ENCODE assay signal across 16 cellular contexts in genomic region chr5:137282216-137282615, GRCh38.
DNase-seq lines count a peak whose midpoint lies in the region; FAIRE-seq and TF ChIP-seq lines count a peak whose summit lies in the region.
"Had no signal": no experiment of that assay in that cellular context is flagged by ENCODE, and none has a peak within 500 bp of the region (broad histone marks: within the 10 kb centered on the region; RNA-seq: fewer than 3 reads in every experiment).

No MANE protein-coding gene starts in this region.

- H3K36me3 ChIP-seq in right atrium auricular region (no peaks in the 10 kb centered on the region), sigmoid colon (no peaks in the 10 kb centered on the region)
- H3K36me3 ChIP-seq: BLaER1 treated with 17β-estradiol and CSF1 and Interleukin-3, amounts not matched to agents 10 nM and 100 nM; HAP-1; ovary had no signal

- peaks cover 0 to 47% of the 10 kb centered on the region in 2 donors for H3K4me1 ChIP-seq in right atrium auricular region
- H3K4me1 ChIP-seq in sigmoid colon: peaks cover 0 to 9% (median 0%) of the 10 kb centered on the region in 4 donors
- H3K4me1 ChIP-seq: BLaER1 treated with 17β-estradiol and CSF1 and Interleukin-3, amounts not matched to agents 10 nM and 100 nM; HAP-1 had no signal

- 28 to 46% methylated on average over 5 of the region's 5 CpGs for WGBS in sigmoid colon, 2 donors

- H3K27me3 ChIP-seq in right atrium auricular region (no peaks in the 10 kb centered on the region), sigmoid colon (no peaks in the 10 kb centered on the region)
- H3K27me3 ChIP-seq: BLaER1 treated with 17β-estradiol and CSF1 and Interleukin-3, amounts not matched to agents 10 nM and 100 nM; ovary had no signal

- TF ChIP-seq POLR2A in sigmoid colon (IDR thresholded peaks at IDR 0.05): no peak

- peak overlapping the region; percentile 61 to 80 for H3K27ac ChIP-seq in right atrium auricular region
- H3K27ac ChIP-seq in sigmoid colon: no peak overlapping the region
- H3K27ac ChIP-seq: BLaER1 treated with 17β-estradiol and CSF1 and Interleukin-3, amounts not matched to agents 10 nM and 100 nM; ovary; SK-N-MC had no signal

- TF ChIP-seq EP300 in sigmoid colon (IDR thresholded peaks at IDR 0.05): no peak

- DNase-seq in AG10803 (ENCODE audit: low read depth): peak; percentile 48
- DNase-seq in HTR-8/SVneo (ENCODE audit: insufficient read length, low spot score): peak; percentile 10
- DNase-seq in amniotic epithelial cell (ENCODE audit: low read depth): peak; percentile 37
- no peak for DNase-seq in right atrium auricular region (ENCODE audit: low spot score)
- no peak for DNase-seq in ecto neural progenitor cell (ENCODE audit: low spot score)
- no peak for DNase-seq in AG08395 (ENCODE audit: low spot score)
- no peak for DNase-seq in sigmoid colon
- DNase-seq in DMS79 (lab: John Stamatoyannopoulos, UW): no peak
- DNase-seq: activated CD8-positive, alpha-beta memory T cell treated with anti-CD3 and anti-CD28 coated beads for 24 hours; activated effector memory CD4-positive, alpha-beta T cell treated with Interleukin-2 at 50 U/mL for 16 hours; aorta; NCI-H187 treated with DMSO at 0.1 percent for 48 hours; ovary had no signal

- intact Hi-C loops in sigmoid colon (cut with DNase I): no loop called here

- no peak overlapping the region for H3K4me3 ChIP-seq in AG10803 (ENCODE audit: low read length)
- no peak overlapping the region for H3K4me3 ChIP-seq in right atrium auricular region
- H3K4me3 ChIP-seq in sigmoid colon: no peak overlapping the region
- H3K4me3 ChIP-seq: BLaER1 treated with 17β-estradiol and CSF1 and Interleukin-3, amounts not matched to agents 10 nM and 100 nM; HAP-1; ovary; SK-N-MC had no signal

- H3K9me3 ChIP-seq in right atrium auricular region (no peaks in the 10 kb centered on the region), sigmoid colon (no peaks in the 10 kb centered on the region)
- H3K9me3 ChIP-seq: BLaER1 treated with 17β-estradiol and CSF1 and Interleukin-3, amounts not matched to agents 10 nM and 100 nM; HAP-1; ovary had no signal

- TF ChIP-seq CTCF in AG10803 (conservative IDR thresholded peaks at IDR 0.05; ENCODE audit: low read length): no peak
- TF ChIP-seq CTCF in right atrium auricular region (IDR thresholded peaks at IDR 0.05): no peak
- TF ChIP-seq CTCF in sigmoid colon (IDR thresholded peaks at IDR 0.05): no peak

- no peak for FAIRE-seq in HTR-8/SVneo (lab: Jason Lieb, UNC)

Comparison
In these comparisons a context has a peak if more than half of its experiments do, and no peak if none do; other contexts are left out.
1. DNase-seq: peak in AG10803 (single experiment), HTR-8/SVneo (single experiment) and amniotic epithelial cell (single experiment); none in right atrium auricular region (single experiment), ecto neural progenitor cell (single experiment), AG08395 (single experiment), sigmoid colon (single experiment) and DMS79 (single experiment).
2. H3K27ac ChIP-seq: peak in right atrium auricular region (2 of 2); none in sigmoid colon (0 of 4).